8 cellular contexts compared by ENCODE assay signal in the genomic region with DNA sequence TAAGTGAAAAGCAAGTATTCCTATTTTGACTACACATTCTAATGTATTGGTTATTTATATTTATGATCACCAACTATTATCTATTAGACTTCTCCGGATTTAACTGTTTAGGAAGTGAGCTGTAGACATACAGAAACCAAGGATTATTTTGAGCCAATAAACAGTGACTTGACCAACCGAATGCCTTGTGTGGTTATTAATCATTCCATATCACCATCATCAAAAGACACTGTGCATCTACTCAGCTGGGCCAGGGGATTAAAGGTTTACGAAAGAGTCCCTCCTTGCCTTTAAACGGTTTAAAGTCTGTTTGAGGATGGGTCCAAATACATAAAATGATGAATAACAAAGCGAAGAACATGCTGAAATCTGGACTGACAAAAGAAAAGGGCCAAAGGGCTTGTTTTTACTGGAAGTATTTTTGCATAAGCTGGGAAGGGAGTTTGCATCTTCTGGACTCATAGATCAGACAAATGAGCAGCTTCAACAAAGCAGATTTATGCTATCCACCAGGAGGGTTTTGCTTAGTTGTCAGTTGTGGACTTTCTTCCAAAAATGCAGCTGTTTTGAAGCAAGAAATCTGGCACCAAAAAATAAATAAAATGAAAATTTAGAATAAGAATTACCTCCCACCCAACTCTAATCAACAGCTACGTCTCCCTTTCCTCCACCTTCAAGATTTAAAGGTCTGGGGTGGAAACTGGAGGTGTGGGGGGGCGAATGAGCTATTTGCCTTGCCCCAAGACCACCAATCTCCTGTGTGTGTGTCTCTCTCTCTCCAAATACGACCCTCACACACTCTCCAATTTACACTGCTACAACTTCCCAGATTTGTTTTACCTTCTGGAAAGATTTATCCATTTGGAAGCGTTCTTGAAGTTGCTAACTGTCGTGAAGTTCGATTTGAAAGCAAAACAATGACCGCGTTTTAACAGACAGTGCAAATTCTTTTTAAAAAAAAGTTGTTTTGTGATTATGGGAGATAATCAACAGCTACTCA. TPM values are rescaled to one million over a fixed set of nuclear protein-coding genes. Genes with fewer than 3 reads are reported as not detected.
DNase-seq lines count a peak whose midpoint lies in the region; FAIRE-seq and TF ChIP-seq lines count a peak whose summit lies in the region.

No MANE protein-coding gene starts in this region.

- WGBS in tibial nerve, 2 donors: 14 to 15% methylated on average over 13 of the region's 13 CpGs

- H3K27ac ChIP-seq in kidney (ENCODE audit: low read depth in 2 of 2, low read length in 2 of 2) (peak overlapping the region; percentile 76 to 93), tibial nerve (peak overlapping the region; percentile 71 to 99 (median 92))

- no peak for TF ChIP-seq EP300 in tibial nerve (IDR thresholded peaks at IDR 0.05)

- TF ChIP-seq POLR2A in tibial nerve (IDR thresholded peaks at IDR 0.05) (no peak), H54 (IDR thresholded peaks at IDR 0.05; ENCODE audit: low read depth, low read length) (no peak)

- no peaks in the 10 kb centered on the region for H3K27me3 ChIP-seq in tibial nerve

- no peak overlapping the region for H3K27ac Mint-ChIP-seq in T-helper 2 cell treated with Interferon-gamma antibody and Interleukin-4, amounts not matched to agents 5 μg/mL and 100 μg/mL, for 36 hours
- H3K27ac Mint-ChIP-seq in activated T-helper 2 cell treated with anti-CD3 and anti-CD28 coated beads, Interferon-gamma antibody, Interleukin-2, Interleukin-4, amounts not matched to agents 10 μg/mL and 5 μg/mL and 100 μg/mL, durations not matched to agents 14 hours and 24 hours and 36 hours: no peak overlapping the region
- no peak overlapping the region for H3K27ac Mint-ChIP-seq in activated CD4-positive, alpha-beta memory T cell treated with anti-CD3 and anti-CD28 coated beads for 36 hours

- CTCF ChIA-PET in activated CD4-positive, alpha-beta memory T cell treated with anti-CD3 and anti-CD28 coated beads for 36 hours (lab: Charles Lee): no interaction called here

- TF ChIP-seq CTCF in kidney (IDR thresholded peaks at IDR 0.05; ENCODE audit: borderline replicate concordance, extremely low read depth, insufficient read depth): no peak
- TF ChIP-seq CTCF in tibial nerve (IDR thresholded peaks at IDR 0.05): no peak

- H3K4me3 ChIP-seq in kidney (ENCODE audit: low read length in 2 of 2) (peak overlapping the region; percentile 64 to 83), tibial nerve (peak overlapping the region; percentile 46 to 68 (median 53))

- H3K4me1 ChIP-seq in kidney (ENCODE audit: control insufficient read depth in 1 of 2, insufficient read depth in 1 of 2, low read depth in 1 of 2, low read length in 2 of 2): no peaks in the 10 kb centered on the region
- peaks cover 0 to 20% (median 0%) of the 10 kb centered on the region in 4 donors for H3K4me1 ChIP-seq in tibial nerve

- no peaks in the 10 kb centered on the region for H3K9me3 ChIP-seq in kidney (ENCODE audit: control insufficient read depth in 1 of 2, low read length in 2 of 2)
- H3K9me3 ChIP-seq in tibial nerve: no peaks in the 10 kb centered on the region

- H3K9me3 Mint-ChIP-seq in T-helper 2 cell treated with Interferon-gamma antibody and Interleukin-4, amounts not matched to agents 5 μg/mL and 100 μg/mL, for 36 hours: no peaks in the 10 kb centered on the region
- no peaks in the 10 kb centered on the region for H3K9me3 Mint-ChIP-seq in activated T-helper 2 cell treated with anti-CD3 and anti-CD28 coated beads, Interferon-gamma antibody, Interleukin-2, Interleukin-4, amounts not matched to agents 10 μg/mL and 5 μg/mL and 100 μg/mL, durations not matched to agents 14 hours and 24 hours and 36 hours
- no peaks in the 10 kb centered on the region for H3K9me3 Mint-ChIP-seq in activated CD4-positive, alpha-beta memory T cell treated with anti-CD3 and anti-CD28 coated beads for 36 hours

- DNase-seq in T-helper 2 cell treated with Interferon-gamma antibody and Interleukin-4, amounts not matched to agents 5 μg/mL and 100 μg/mL, for 36 hours (ENCODE audit: low spot score): no peak
- DNase-seq in T-helper 2 cell: no peak
- no peak for DNase-seq in activated T-helper 2 cell treated with anti-CD3 and anti-CD28 coated beads, Interferon-gamma antibody, Interleukin-2, Interleukin-4, amounts not matched to agents 10 μg/mL and 5 μg/mL and 100 μg/mL, durations not matched to agents 14 hours and 24 hours and 36 hours (ENCODE audit: low spot score)
- DNase-seq in kidney: no peak
- no peak for DNase-seq in tibial nerve (ENCODE audit: low spot score in 2 of 2)
- no peak for DNase-seq in H54 (ENCODE audit: insufficient read length, low spot score)
- DNase-seq in activated CD4-positive, alpha-beta memory T cell treated with anti-CD3 and anti-CD28 coated beads for 36 hours: no peak
- no peak for DNase-seq in LoVo (ENCODE audit: low spot score)

- no peaks in the 10 kb centered on the region for H3K36me3 Mint-ChIP-seq in T-helper 2 cell treated with Interferon-gamma antibody and Interleukin-4, amounts not matched to agents 5 μg/mL and 100 μg/mL, for 36 hours (ENCODE audit: low read depth)
- H3K36me3 Mint-ChIP-seq in activated T-helper 2 cell treated with anti-CD3 and anti-CD28 coated beads, Interferon-gamma antibody, Interleukin-2, Interleukin-4, amounts not matched to agents 10 μg/mL and 5 μg/mL and 100 μg/mL, durations not matched to agents 14 hours and 24 hours and 36 hours (ENCODE audit: low read depth): no peaks in the 10 kb centered on the region
- H3K36me3 Mint-ChIP-seq in activated CD4-positive, alpha-beta memory T cell treated with anti-CD3 and anti-CD28 coated beads for 36 hours: no peaks in the 10 kb centered on the region

- no peak for FAIRE-seq in kidney (lab: Jason Lieb, UNC)
- no peak for FAIRE-seq in H54 (lab: Jason Lieb, UNC)

- intact Hi-C loops in activated T-helper 2 cell treated with anti-CD3 and anti-CD28 coated beads, Interferon-gamma antibody, Interleukin-2, Interleukin-4, amounts not matched to agents 10 μg/mL and 5 μg/mL and 100 μg/mL, durations not matched to agents 14 hours and 24 hours and 36 hours (cut with micrococcal nuclease): no loop called here
- intact Hi-C loops in kidney (cut with DNase I): no loop called here
- intact Hi-C loops in activated CD4-positive, alpha-beta memory T cell treated with anti-CD3 and anti-CD28 coated beads for 36 hours (cut with micrococcal nuclease): no loop called here

- H3K4me3 Mint-ChIP-seq in T-helper 2 cell treated with Interferon-gamma antibody and Interleukin-4, amounts not matched to agents 5 μg/mL and 100 μg/mL, for 36 hours: peak overlapping the region; percentile 62
- H3K4me3 Mint-ChIP-seq in activated T-helper 2 cell treated with anti-CD3 and anti-CD28 coated beads, Interferon-gamma antibody, Interleukin-2, Interleukin-4, amounts not matched to agents 10 μg/mL and 5 μg/mL and 100 μg/mL, durations not matched to agents 14 hours and 24 hours and 36 hours (ENCODE audit: low read depth): peak overlapping the region; percentile 59
- no peak overlapping the region for H3K4me3 Mint-ChIP-seq in activated CD4-positive, alpha-beta memory T cell treated with anti-CD3 and anti-CD28 coated beads for 36 hours

- peak overlapping the region; percentile 44 to 85 for H3K9ac ChIP-seq in kidney (ENCODE audit: low read length in 2 of 2)

- POLR2A ChIA-PET in activated CD4-positive, alpha-beta memory T cell treated with anti-CD3 and anti-CD28 coated beads for 36 hours (lab: Charles Lee): no interaction called here

- no peaks in the 10 kb centered on the region for H3K36me3 ChIP-seq in kidney (ENCODE audit: control insufficient read depth in 1 of 2, insufficient read depth in 2 of 2, low read length in 2 of 2)
- H3K36me3 ChIP-seq in tibial nerve: no peaks in the 10 kb centered on the region

- peaks cover 7% of the 10 kb centered on the region for H3K4me1 Mint-ChIP-seq in T-helper 2 cell treated with Interferon-gamma antibody and Interleukin-4, amounts not matched to agents 5 μg/mL and 100 μg/mL, for 36 hours (ENCODE audit: low read depth)
- H3K4me1 Mint-ChIP-seq in activated T-helper 2 cell treated with anti-CD3 and anti-CD28 coated beads, Interferon-gamma antibody, Interleukin-2, Interleukin-4, amounts not matched to agents 10 μg/mL and 5 μg/mL and 100 μg/mL, durations not matched to agents 14 hours and 24 hours and 36 hours (ENCODE audit: low read depth): peaks cover 7% of the 10 kb centered on the region
- H3K4me1 Mint-ChIP-seq in activated CD4-positive, alpha-beta memory T cell treated with anti-CD3 and anti-CD28 coated beads for 36 hours (ENCODE audit: low read depth): peaks cover 12% of the 10 kb centered on the region

- peaks cover 25% of the 10 kb centered on the region for H3K27me3 Mint-ChIP-seq in T-helper 2 cell treated with Interferon-gamma antibody and Interleukin-4, amounts not matched to agents 5 μg/mL and 100 μg/mL, for 36 hours (ENCODE audit: low read depth)
- H3K27me3 Mint-ChIP-seq in activated T-helper 2 cell treated with anti-CD3 and anti-CD28 coated beads, Interferon-gamma antibody, Interleukin-2, Interleukin-4, amounts not matched to agents 10 μg/mL and 5 μg/mL and 100 μg/mL, durations not matched to agents 14 hours and 24 hours and 36 hours (ENCODE audit: low read depth): peaks cover 32% of the 10 kb centered on the region
- H3K27me3 Mint-ChIP-seq in activated CD4-positive, alpha-beta memory T cell treated with anti-CD3 and anti-CD28 coated beads for 36 hours: peaks cover 27% of the 10 kb centered on the region

RNA-seq across cellular contexts. Expression of a gene that starts 33.5 kb away (rescaled TPM):
- total RNA-seq in activated T-helper 2 cell treated with anti-CD3 and anti-CD28 coated beads, Interferon-gamma antibody, Interleukin-2, Interleukin-4, amounts not matched to agents 10 μg/mL and 5 μg/mL and 100 μg/mL, durations not matched to agents 14 hours and 24 hours and 36 hours: not detected in 2 replicates
- 60.4 TPM for total RNA-seq in kidney
- polyA plus RNA-seq in kidney (ENCODE audit: insufficient read depth, low read depth, low replicate concordance): 17.9 TPM
- total RNA-seq in tibial nerve: 10 to 100 TPM; 27.0 to 69.0 (median 33.3) TPM
- total RNA-seq in activated CD4-positive, alpha-beta memory T cell treated with anti-CD3 and anti-CD28 coated beads for 36 hours: not detected

Comparison
In these comparisons a context has a peak if more than half of its experiments do, and no peak if none do; other contexts are left out.
1. RNA of a gene that starts 33.5 kb away (total RNA-seq): 60.4 TPM in kidney (single experiment) and 27.0 to 69.0 TPM in tibial nerve; not detected in activated T-helper 2 cell treated with anti-CD3 and anti-CD28 coated beads, Interferon-gamma antibody, Interleukin-2, Interleukin-4, amounts not matched to agents 10 μg/mL and 5 μg/mL and 100 μg/mL, durations not matched to agents 14 hours and 24 hours and 36 hours and not detected in activated CD4-positive, alpha-beta memory T cell treated with anti-CD3 and anti-CD28 coated beads for 36 hours; every median in the first group is over 10 times any median in the second.